Comparison of ENCODE assay signal across 8 cellular contexts in the genomic region with DNA sequence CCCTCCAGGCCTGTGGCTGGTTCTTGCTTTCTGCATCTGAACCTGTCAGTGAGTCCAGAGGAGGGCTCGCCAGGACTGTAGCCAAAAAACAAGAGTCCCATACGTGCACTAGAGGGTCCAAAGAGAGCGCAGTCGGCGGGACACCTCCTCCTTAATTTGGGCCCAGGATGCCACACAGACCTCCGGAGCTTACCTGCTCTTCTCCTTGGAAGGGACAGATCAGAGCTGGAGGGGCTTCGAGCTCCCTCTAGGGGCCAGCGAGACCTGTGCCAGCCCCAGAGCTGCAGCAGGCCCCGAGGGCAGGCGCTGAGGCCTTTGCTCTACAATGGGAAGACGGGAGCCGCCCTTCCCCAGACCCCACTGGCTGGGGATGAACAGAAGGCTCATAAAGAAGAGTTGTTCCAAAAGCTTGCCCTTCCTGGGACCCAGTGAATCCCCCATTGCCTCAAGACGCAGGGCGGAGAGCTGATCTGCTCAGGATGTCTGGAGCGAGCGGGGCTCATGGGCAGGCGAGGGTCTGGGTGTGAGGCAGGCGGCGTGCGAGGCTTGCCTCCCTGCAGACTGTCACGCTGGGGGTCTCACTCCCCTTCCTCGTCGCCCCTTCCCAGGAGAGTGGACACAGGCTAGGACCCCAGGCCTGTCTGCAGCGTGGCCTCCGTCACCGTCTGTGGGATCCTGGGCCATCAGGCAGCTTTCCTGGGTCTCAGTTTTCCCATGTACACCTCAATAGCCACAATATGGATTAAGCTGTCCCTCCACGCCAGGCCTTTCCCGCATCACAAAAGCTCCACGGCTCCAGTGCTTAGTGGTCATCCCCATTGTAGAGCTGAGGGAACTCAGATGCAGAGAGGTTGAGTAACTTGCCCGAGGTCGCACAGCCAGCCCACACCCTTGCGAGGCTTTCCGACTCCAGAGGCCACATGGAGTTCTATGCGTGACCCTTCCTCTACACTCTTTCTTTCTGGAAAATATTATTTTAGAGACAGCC.
DNase-seq lines count a peak whose midpoint lies in the region; TF ChIP-seq lines count a peak whose summit lies in the region.

No MANE protein-coding gene starts in this region.

- CTCF ChIA-PET in AG04449 (lab: Yijun Ruan, JAX) = interaction anchor here (1.3 kb wide), 1 partner anchor 43 kb away, joined by 3 read pairs; no protein-coding TSS in a partner anchor

- POLR2A ChIA-PET in AG04449 (lab: Yijun Ruan, JAX) = no interaction called here

- no peak overlapping the region for H3K4me3 ChIP-seq in AG04449 (ENCODE audit: low read depth, low read length)
- H3K4me3 ChIP-seq in GM12875 (ENCODE audit: low read depth, low read length) = no peak overlapping the region
- no peak overlapping the region for H3K4me3 ChIP-seq in coronary artery

- no peak for DNase-seq in AG04449 (ENCODE audit: low read depth, low spot score)
- peak; percentile 26 for DNase-seq in OCI-M1 (lab: John Stamatoyannopoulos, UW)
- DNase-seq in islet precursor cell = peak; percentile 84
- DNase-seq in coronary artery (ENCODE audit: low spot score) = no peak
- DNase-seq in RKO (ENCODE audit: low spot score) = no peak
- no peak for DNase-seq in activated CD8-positive, alpha-beta memory T cell treated with anti-CD3 and anti-CD28 coated beads, Interleukin-2, amount 50 U/mL, for 48 hours
- no peak for DNase-seq in NCI-H2029 (lab: John Stamatoyannopoulos, UW)

- TF ChIP-seq CTCF in AG04449 (IDR thresholded peaks at IDR 0.05; ENCODE audit: insufficient read depth, low read length, missing control alignments) (peak; percentile 10), GM12875 (IDR thresholded peaks at IDR 0.05; ENCODE audit: borderline replicate concordance, insufficient read depth, low read depth, low read length) (peak; percentile 64), coronary artery (IDR thresholded peaks at IDR 0.05) (no peak)

- no peak overlapping the region for H3K27ac ChIP-seq in coronary artery

Comparison
In these comparisons a context has a peak if more than half of its experiments do, and no peak if none do; other contexts are left out.
1. DNase-seq: peak in OCI-M1 (single experiment) and islet precursor cell (single experiment); none in AG04449 (single experiment), coronary artery (single experiment), RKO (single experiment), activated CD8-positive, alpha-beta memory T cell treated with anti-CD3 and anti-CD28 coated beads, Interleukin-2, amount 50 U/mL, for 48 hours (single experiment) and NCI-H2029 (single experiment).